In the genomic region with DNA sequence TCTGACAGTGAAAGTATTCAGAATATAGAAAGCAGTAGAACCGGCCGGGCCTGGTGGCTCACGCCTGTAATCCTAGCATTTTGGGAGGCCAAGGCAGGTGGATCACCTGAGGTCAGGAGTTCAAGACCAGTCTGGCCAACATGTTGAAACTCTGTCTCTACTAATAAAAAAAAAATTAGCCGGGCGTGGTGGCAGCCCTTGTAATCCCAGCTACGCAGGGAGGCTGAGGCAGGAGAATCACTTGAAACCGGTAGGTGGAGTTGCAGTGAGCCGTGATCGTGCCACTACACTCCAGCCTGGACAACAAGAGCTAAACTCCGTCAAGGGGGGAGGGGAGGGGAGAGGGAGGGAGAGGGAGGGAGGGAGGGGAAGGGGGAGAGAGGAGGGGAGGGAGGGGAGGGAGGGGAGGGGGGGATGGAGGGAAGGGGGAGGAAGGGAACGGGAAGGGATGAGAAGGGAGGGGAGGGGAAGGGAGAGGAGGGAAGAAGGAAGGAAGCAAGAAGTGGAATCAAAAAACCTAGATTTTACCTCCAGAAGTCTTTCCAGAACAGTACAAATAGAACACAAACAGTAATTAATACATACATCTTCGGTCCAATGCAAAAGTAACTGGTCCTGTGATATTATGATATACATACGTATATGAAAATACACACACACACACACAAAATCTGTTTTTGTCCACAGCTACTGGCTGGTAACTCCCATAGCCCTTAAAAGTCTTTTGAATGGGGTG, we compare ENCODE assay signal across 18 cellular contexts. TPM values are rescaled to one million over a fixed set of nuclear protein-coding genes. Genes with fewer than 3 reads are reported as not detected.
DNase-seq lines count a peak whose midpoint lies in the region; ATAC-seq, FAIRE-seq and TF ChIP-seq lines count a peak whose summit lies in the region.
"Had no signal": no experiment of that assay in that cellular context is flagged by ENCODE, and none has a peak within 500 bp of the region (broad histone marks: within the 10 kb centered on the region; RNA-seq: fewer than 3 reads in every experiment).

No MANE protein-coding gene starts in this region.

- peak; percentile 2 for DNase-seq in activated T-cell treated with anti-CD3 and anti-CD28 coated beads, Interleukin-2, amount 50 U/mL, for 1 hour
- DNase-seq in activated T-cell treated with anti-CD3 and anti-CD28 coated beads, Interleukin-2, amount 50 U/mL, for 24 hours = no peak
- no peak for DNase-seq in K562 (ENCODE audit: extremely low read depth in 1 of 4, low spot score in 3 of 4)
- no peak for DNase-seq in nephron progenitor cell
- no peak for DNase-seq in activated CD4-positive, alpha-beta T cell treated with anti-CD3 and anti-CD28 coated beads for 48 hours
- DNase-seq: DMS79, HCEC 1CT, NCI-H1105 treated with DMSO at 0.1 percent for 48 hours, NCI-H1694, NCI-H2107, NCI-H524, PC-9, SJCRH30 had no signal

- H3K27ac ChIP-seq in K562 (ENCODE audit: extremely low read depth, low read depth, low read length) = no peak overlapping the region
- H3K27ac ChIP-seq: A549, PC-9, SJCRH30 had no signal

- H3K36me3 Mint-ChIP-seq in activated T-cell treated with anti-CD3 and anti-CD28 coated beads, Interleukin-2, amount 50 U/mL, for 24 hours (ENCODE audit: low read depth) = peaks cover 93% of the 10 kb centered on the region
- H3K36me3 Mint-ChIP-seq in nephron progenitor cell (ENCODE audit: low read depth) = peaks cover 79% of the 10 kb centered on the region

- no peak overlapping the region for H3K4me2 ChIP-seq in K562 (ENCODE audit: insufficient read depth, low read length)
- H3K4me2 ChIP-seq: A549, PC-9 had no signal

- no peak overlapping the region for H2AFZ ChIP-seq in K562 (ENCODE audit: low read depth, low read length)
- H2AFZ ChIP-seq: PC-9 had no signal

- H3K36me3 ChIP-seq in K562 (ENCODE audit: control insufficient read depth, insufficient read depth, low read length) = peaks cover 95% of the 10 kb centered on the region

- peaks cover 10% of the 10 kb centered on the region; the same call in 2 of the 3 replicates for H3K79me2 ChIP-seq in K562 (ENCODE audit: control insufficient read depth, insufficient read depth, low read length)

- in situ Hi-C loops in K562 (cut with MboI) = no loop called here

- H3K27me3 ChIP-seq in K562 (ENCODE audit: control insufficient read depth in 2 of 2, insufficient read depth in 2 of 2, low read length in 2 of 2) = no peaks in the 10 kb centered on the region
- H3K27me3 ChIP-seq: BLaER1 treated with 17β-estradiol and CSF1 and Interleukin-3, amounts not matched to agents 10 nM and 100 nM; SJCRH30 had no signal

- TF ChIP-seq CTCF in K562 (IDR thresholded peaks at IDR 0.05 in 2 of 3, conservative IDR thresholded peaks at IDR 0.05 in 1 of 3; ENCODE audit: insufficient read depth in 2 of 3, low read depth in 1 of 3, low read length in 3 of 3) (no peak), nephron progenitor cell (IDR thresholded peaks at IDR 0.05) (no peak)

- H3K4me1 ChIP-seq in K562 (replicated peaks in 1 of 2; ENCODE audit: control insufficient read depth in 2 of 2, insufficient read depth in 2 of 2, low read length in 2 of 2) = no peaks in the 10 kb centered on the region
- H3K4me1 ChIP-seq: A549, SJCRH30 had no signal

- H3K4me1 Mint-ChIP-seq in activated T-cell treated with anti-CD3 and anti-CD28 coated beads, Interleukin-2, amount 50 U/mL, for 24 hours (ENCODE audit: low read depth) = peaks cover 15% of the 10 kb centered on the region
- H3K4me1 Mint-ChIP-seq in nephron progenitor cell = no peaks in the 10 kb centered on the region

- no peak overlapping the region for H3K4me3 Mint-ChIP-seq in activated T-cell treated with anti-CD3 and anti-CD28 coated beads, Interleukin-2, amount 50 U/mL, for 24 hours
- no peak overlapping the region for H3K4me3 Mint-ChIP-seq in nephron progenitor cell

- no TSS peak for BruUV-seq in K562 (replicated peaks; lab: Mats Ljungman, UMichigan)

- no peak overlapping the region for H3K9ac ChIP-seq in K562 (ENCODE audit: insufficient read depth in 1 of 2, low read depth in 2 of 2, low read length in 2 of 2)

- intact Hi-C loops in K562 (cut with micrococcal nuclease) = no loop called here

- FAIRE-seq in K562 (lab: Jason Lieb, UNC) = no peak
- FAIRE-seq: A549 had no signal

- POLR2A ChIA-PET in K562 (lab: Yijun Ruan, JAX) = interaction anchor here (0.6 to 7.3 kb wide), 10 partner anchors 8 to 250 kb away, joined by 3 to 51 read pairs (median 3); partner anchors contain the start of genes JPT1 and NT5C

- H3K27me3 Mint-ChIP-seq in activated T-cell treated with anti-CD3 and anti-CD28 coated beads, Interleukin-2, amount 50 U/mL, for 24 hours = no peaks in the 10 kb centered on the region
- H3K27me3 Mint-ChIP-seq in nephron progenitor cell (ENCODE audit: low read depth, poor library complexity) = no peaks in the 10 kb centered on the region

- no peaks in the 10 kb centered on the region for H3K9me1 ChIP-seq in K562 (ENCODE audit: control insufficient read depth, insufficient read depth, low read length)

- H4K20me1 ChIP-seq in K562 (replicated peaks; ENCODE audit: control insufficient read depth, insufficient read depth, low read length) = no peaks in the 10 kb centered on the region

- TF ChIP-seq EP300 in K562 (IDR thresholded peaks at IDR 0.05; ENCODE audit: low read length) = no peak

- H3K4me3 ChIP-seq in K562 = no peak overlapping the region
- H3K4me3 ChIP-seq: A549; BLaER1 treated with 17β-estradiol and CSF1 and Interleukin-3, amounts not matched to agents 10 nM and 100 nM; PC-9; SJCRH30 had no signal

- H3K9me3 ChIP-seq in K562 (replicated peaks; ENCODE audit: control insufficient read depth, insufficient read depth, low read depth, low read length) = no peaks in the 10 kb centered on the region
- H3K9me3 ChIP-seq: A549; BLaER1 treated with 17β-estradiol and CSF1 and Interleukin-3, amounts not matched to agents 10 nM and 100 nM; SJCRH30 had no signal

- no peak overlapping the region for H3K27ac Mint-ChIP-seq in activated T-cell treated with anti-CD3 and anti-CD28 coated beads, Interleukin-2, amount 50 U/mL, for 24 hours
- peak overlapping the region; percentile 39 for H3K27ac Mint-ChIP-seq in nephron progenitor cell

- no peak for TF ChIP-seq RAD21 in K562 (CRISPR knock-in tag; conservative IDR thresholded peaks at IDR 0.05 in 1 of 2, IDR thresholded peaks at IDR 0.05 in 1 of 2)

- TF ChIP-seq POLR2A in K562 (conservative IDR thresholded peaks at IDR 0.05) = no peak

- 84% methylated on average over 11 of the region's 13 CpGs for WGBS in K562 (ENCODE audit: insufficient coverage, low coverage, missing lambda C conversion rate)

- H3K9me3 Mint-ChIP-seq in activated T-cell treated with anti-CD3 and anti-CD28 coated beads, Interleukin-2, amount 50 U/mL, for 24 hours = no peaks in the 10 kb centered on the region
- no peaks in the 10 kb centered on the region for H3K9me3 Mint-ChIP-seq in nephron progenitor cell

- ATAC-seq in K562 (no peak), GM18858 (IDR thresholded peaks at IDR 0.05; ENCODE audit: unreplicated experiment) (no peak), GM19328 (IDR thresholded peaks at IDR 0.05; ENCODE audit: unreplicated experiment) (no peak)
- no peak for ATAC-seq in activated CD4-positive, CD25-positive, alpha-beta regulatory T cell treated with anti-CD3 and anti-CD28 coated beads, Interleukin-2, amount 50 U/mL, for 24 hours

- CTCF ChIA-PET in K562 (lab: Yijun Ruan, JAX; ENCODE audit: low intra/inter-chr PET ratio) = no interaction called here

RNA-seq across cellular contexts. Expression of gene NT5C, which starts 10.9 kb away (rescaled TPM):
- total RNA-seq in K562 (2011; cell fraction: chromatin; rRNA removed; ENCODE audit: low replicate concordance) = 23.9 and 63.5 TPM in 2 replicates
- total RNA-seq in K562 (2011; cell fraction: nucleolus; rRNA removed) = 83.5 and 103 TPM in 2 replicates
- 34.3 and 56.2 TPM in 2 replicates for total RNA-seq in K562 (2011; cell fraction: nucleoplasm; rRNA removed)
- 150 and 205 TPM in 2 replicates for total RNA-seq in K562 (2014; rRNA removed)
- 21.5 and 31.6 TPM in 2 replicates for total RNA-seq in K562 (2014; rRNA removed; fragmentation: Illumina TruSeq; extraction: Trizol)
- 55.3 and 56.6 TPM in 2 replicates for total RNA-seq in K562 (2015; rRNA removed; fragmentation: Illumina TruSeq; extraction: Trizol)
- 94.3 and 95.0 TPM in 2 replicates for total RNA-seq in K562 (2021)
- polyA plus RNA-seq in K562 (2011; rRNA removed) = 45.0 and 55.6 TPM in 2 replicates
- polyA plus RNA-seq in K562 (2011; cell fraction: cytosol; rRNA removed) = 71.8 and 135 TPM in 2 replicates
- polyA plus RNA-seq in K562 (2011; cell fraction: nucleus; rRNA removed) = 170 and 227 TPM in 2 replicates
- polyA plus RNA-seq in K562 (2012) = 54.2 and 75.4 TPM in 2 replicates
- polyA plus RNA-seq in K562 (2014; fragmentation: Illumina TruSeq; extraction: Trizol) = 31.0 and 40.2 TPM in 2 replicates
- polyA plus RNA-seq in K562 (2014; fragmentation: Nextera tagmentation; extraction: Ambion mirVana) = 1 to 10 TPM; 2.9 to 5.0 TPM
- polyA plus RNA-seq in K562 (2014; rRNA removed) = 167 and 175 TPM in 2 replicates
- 6.2 and 7.8 TPM in 2 replicates for polyA minus RNA-seq in K562 (2011; rRNA and poly(A)+ RNA removed)
- polyA minus RNA-seq in K562 (2011; cell fraction: cytosol; rRNA and poly(A)+ RNA removed) = 10.3 and 17.4 TPM in 2 replicates
- polyA minus RNA-seq in K562 (2011; cell fraction: nucleus; rRNA and poly(A)+ RNA removed) = 41.6 and 46.9 TPM in 2 replicates

RNA-seq across cellular contexts. Expression of gene JPT1, which starts 11.9 kb away (rescaled TPM):
- total RNA-seq in K562 (2011; cell fraction: chromatin; rRNA removed; ENCODE audit: low replicate concordance) = 60.0 and 81.0 TPM in 2 replicates
- 77.1 and 90.4 TPM in 2 replicates for total RNA-seq in K562 (2011; cell fraction: nucleolus; rRNA removed)
- total RNA-seq in K562 (2011; cell fraction: nucleoplasm; rRNA removed) = 68.9 and 75.0 TPM in 2 replicates
- total RNA-seq in K562 (2014; rRNA removed) (131 and 132 TPM in 2 replicates), K562 (2014; rRNA removed; fragmentation: Illumina TruSeq; extraction: Trizol) (168 and 185 TPM in 2 replicates), K562 (2015; rRNA removed; fragmentation: Illumina TruSeq; extraction: Trizol) (290 and 292 TPM in 2 replicates), K562 (2021) (243 and 245 TPM in 2 replicates)
- polyA plus RNA-seq in K562 (2011; rRNA removed) (54.0 and 56.7 TPM in 2 replicates), K562 (2014; fragmentation: Illumina TruSeq; extraction: Trizol) (276 and 277 TPM in 2 replicates), K562 (2014; fragmentation: Nextera tagmentation; extraction: Ambion mirVana) (10 to 100 TPM; 67.8 to 77.7 TPM), K562 (2014; rRNA removed) (144 and 237 TPM in 2 replicates)
- polyA plus RNA-seq in K562 (2011; cell fraction: cytosol; rRNA removed) = 112 and 122 TPM in 2 replicates
- 68.8 and 82.6 TPM in 2 replicates for polyA plus RNA-seq in K562 (2011; cell fraction: nucleus; rRNA removed)
- polyA plus RNA-seq in K562 (2012) = 165 and 353 TPM in 2 replicates
- 46.8 and 55.1 TPM in 2 replicates for polyA minus RNA-seq in K562 (2011; rRNA and poly(A)+ RNA removed)
- polyA minus RNA-seq in K562 (2011; cell fraction: cytosol; rRNA and poly(A)+ RNA removed) = 131 and 146 TPM in 2 replicates
- polyA minus RNA-seq in K562 (2011; cell fraction: nucleus; rRNA and poly(A)+ RNA removed) = 35.1 and 49.8 TPM in 2 replicates

RNA-seq across cellular contexts. Expression of gene ARMC7, which starts 32.6 kb away (rescaled TPM):
- total RNA-seq in K562 (2011; cell fraction: chromatin; rRNA removed; ENCODE audit: low replicate concordance) = 16.9 and 36.5 TPM in 2 replicates
- total RNA-seq in K562 (2011; cell fraction: nucleolus; rRNA removed) = 20.5 and 25.8 TPM in 2 replicates
- total RNA-seq in K562 (2011; cell fraction: nucleoplasm; rRNA removed) = 16.9 and 19.5 TPM in 2 replicates
- total RNA-seq in K562 (2014; rRNA removed) (5.9 and 10.2 TPM in 2 replicates), K562 (2014; rRNA removed; fragmentation: Illumina TruSeq; extraction: Trizol) (4.1 and 5.1 TPM in 2 replicates), K562 (2015; rRNA removed; fragmentation: Illumina TruSeq; extraction: Trizol) (9.5 and 10.1 TPM in 2 replicates), K562 (2021) (15.2 TPM in 2 replicates)
- polyA plus RNA-seq in K562 (2011; rRNA removed) (3.9 and 8.0 TPM in 2 replicates), K562 (2014; fragmentation: Illumina TruSeq; extraction: Trizol) (8.7 and 12.7 TPM in 2 replicates), K562 (2014; fragmentation: Nextera tagmentation; extraction: Ambion mirVana) (1 to 10 TPM; 1.4 to 2.8 TPM), K562 (2014; rRNA removed) (5.9 and 8.9 TPM in 2 replicates)
- polyA plus RNA-seq in K562 (2011; cell fraction: cytosol; rRNA removed) = 9.1 and 13.1 TPM in 2 replicates
- 8.4 and 8.7 TPM in 2 replicates for polyA plus RNA-seq in K562 (2011; cell fraction: nucleus; rRNA removed)
- 15.4 and 16.8 TPM in 2 replicates for polyA plus RNA-seq in K562 (2012)
- 8.0 and 8.3 TPM in 2 replicates for polyA minus RNA-seq in K562 (2011; rRNA and poly(A)+ RNA removed)
- polyA minus RNA-seq in K562 (2011; cell fraction: cytosol; rRNA and poly(A)+ RNA removed) = 8.3 and 9.9 TPM in 2 replicates
- 6.9 and 11.7 TPM in 2 replicates for polyA minus RNA-seq in K562 (2011; cell fraction: nucleus; rRNA and poly(A)+ RNA removed)

RNA-seq across cellular contexts. Expression of gene SUMO2, which starts 40.4 kb away (rescaled TPM):
- total RNA-seq in K562 (2011; cell fraction: chromatin; rRNA removed; ENCODE audit: low replicate concordance) = 15.8 and 22.4 TPM in 2 replicates
- total RNA-seq in K562 (2011; cell fraction: nucleolus; rRNA removed) = 14.9 and 18.3 TPM in 2 replicates
- 30.7 and 43.9 TPM in 2 replicates for total RNA-seq in K562 (2011; cell fraction: nucleoplasm; rRNA removed)
- 170 and 203 TPM in 2 replicates for total RNA-seq in K562 (2014; rRNA removed)
- total RNA-seq in K562 (2014; rRNA removed; fragmentation: Illumina TruSeq; extraction: Trizol) = 379 and 441 TPM in 2 replicates
- 361 and 419 TPM in 2 replicates for total RNA-seq in K562 (2015; rRNA removed; fragmentation: Illumina TruSeq; extraction: Trizol)
- 511 and 520 TPM in 2 replicates for total RNA-seq in K562 (2021)
- polyA plus RNA-seq in K562 (2011; rRNA removed) = 414 and 505 TPM in 2 replicates
- 43.5 and 104 TPM in 2 replicates for polyA plus RNA-seq in K562 (2011; cell fraction: cytosol; rRNA removed)
- 60.3 and 118 TPM in 2 replicates for polyA plus RNA-seq in K562 (2011; cell fraction: nucleus; rRNA removed)
- 290 and 393 TPM in 2 replicates for polyA plus RNA-seq in K562 (2012)
- 233 and 262 TPM in 2 replicates for polyA plus RNA-seq in K562 (2014; fragmentation: Illumina TruSeq; extraction: Trizol)
- 100 to 1,000 TPM; 570 to 733 TPM for polyA plus RNA-seq in K562 (2014; fragmentation: Nextera tagmentation; extraction: Ambion mirVana)
- polyA plus RNA-seq in K562 (2014; rRNA removed) = 157 and 222 TPM in 2 replicates
- polyA minus RNA-seq in K562 (2011; rRNA and poly(A)+ RNA removed) = 133 and 157 TPM in 2 replicates
- polyA minus RNA-seq in K562 (2011; cell fraction: cytosol; rRNA and poly(A)+ RNA removed) = 208 and 214 TPM in 2 replicates
- 9.2 and 28.8 TPM in 2 replicates for polyA minus RNA-seq in K562 (2011; cell fraction: nucleus; rRNA and poly(A)+ RNA removed)

RNA-seq across cellular contexts. Expression of gene SLC16A5, which starts 54.6 kb away (rescaled TPM):
- total RNA-seq in K562 (2011; cell fraction: chromatin; rRNA removed; ENCODE audit: low replicate concordance) = 3.1 and 9.9 TPM in 2 replicates
- total RNA-seq in K562 (2011; cell fraction: nucleolus; rRNA removed) = 6.2 and 7.8 TPM in 2 replicates
- 3.5 and 5.4 TPM in 2 replicates for total RNA-seq in K562 (2011; cell fraction: nucleoplasm; rRNA removed)
- total RNA-seq in K562 (2014; rRNA removed) (0.65 and 1.1 TPM in 2 replicates), K562 (2014; rRNA removed; fragmentation: Illumina TruSeq; extraction: Trizol) (0.64 and 0.65 TPM in 2 replicates), K562 (2015; rRNA removed; fragmentation: Illumina TruSeq; extraction: Trizol) (0.33 and 0.75 TPM in 2 replicates), K562 (2021) (2.6 and 3.1 TPM in 2 replicates)
- polyA plus RNA-seq in K562 (2011; rRNA removed) (1.2 and 1.8 TPM in 2 replicates), K562 (2014; fragmentation: Illumina TruSeq; extraction: Trizol) (0.91 and 1.8 TPM in 2 replicates), K562 (2014; fragmentation: Nextera tagmentation; extraction: Ambion mirVana) (under 1 TPM; 0.06 to 0.11 TPM), K562 (2014; rRNA removed) (1.8 and 2.4 TPM in 2 replicates)
- polyA plus RNA-seq in K562 (2011; cell fraction: cytosol; rRNA removed) = 2.0 and 4.5 TPM in 2 replicates
- 8.3 and 12.8 TPM in 2 replicates for polyA plus RNA-seq in K562 (2011; cell fraction: nucleus; rRNA removed)
- 1.1 and 4.0 TPM in 2 replicates for polyA plus RNA-seq in K562 (2012)
- 0.63 and 0.88 TPM in 2 replicates for polyA minus RNA-seq in K562 (2011; rRNA and poly(A)+ RNA removed)
- polyA minus RNA-seq in K562 (2011; cell fraction: cytosol; rRNA and poly(A)+ RNA removed) = 2.2 and 2.7 TPM in 2 replicates
- 2.2 and 2.4 TPM in 2 replicates for polyA minus RNA-seq in K562 (2011; cell fraction: nucleus; rRNA and poly(A)+ RNA removed)
